In the genomic region with DNA sequence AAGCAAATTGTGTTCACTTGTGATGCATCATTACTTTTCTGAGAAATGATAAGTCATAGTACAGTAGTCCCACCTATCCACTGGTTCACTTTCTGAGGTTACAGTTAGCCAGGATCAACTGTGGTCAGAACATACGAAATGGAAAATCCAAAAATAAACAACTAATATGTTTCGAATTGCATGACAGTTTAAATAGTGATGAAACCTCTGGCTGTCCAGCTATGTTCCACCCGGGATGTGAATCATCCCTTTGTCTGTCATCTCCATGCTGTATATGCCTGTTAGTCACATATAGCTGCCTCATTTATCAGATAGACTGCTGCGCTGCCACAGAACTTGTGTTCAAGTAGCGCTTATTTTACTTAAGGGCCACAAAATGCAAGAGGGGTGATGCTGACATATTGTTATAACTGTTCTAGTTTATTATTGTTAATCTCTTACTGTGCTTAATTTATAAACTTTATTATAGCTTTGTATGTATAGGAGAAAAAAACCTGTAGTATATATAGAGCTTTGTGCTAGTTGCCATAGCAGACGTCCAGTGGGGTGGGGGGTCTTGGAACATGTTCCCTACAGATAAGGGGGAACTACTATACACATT, we compare ENCODE assay signal across 1 cellular context.
TF ChIP-seq lines count a peak whose summit lies in the region.

No MANE protein-coding gene starts in this region.

TF ChIP-seq in HepG2, 621 proteins besides CTCF, POLR2A, EP300 and RAD21 (continued from another document):
- 0 out of 4 replicates have a peak, but pooled peaks of 1 of the 2 experiments have one; percentile 12 for TF ChIP-seq MAFK (conservative IDR thresholded peaks at IDR 0.05 in 1 of 2, IDR thresholded peaks at IDR 0.05 in 1 of 2; ENCODE audit: low read length in 2 of 2)
- peak; percentile 74 for TF ChIP-seq ZNF644 (CRISPR knock-in tag; IDR thresholded peaks at IDR 0.05; ENCODE audit: low read depth)
- TF ChIP-seq, protein P1, sequence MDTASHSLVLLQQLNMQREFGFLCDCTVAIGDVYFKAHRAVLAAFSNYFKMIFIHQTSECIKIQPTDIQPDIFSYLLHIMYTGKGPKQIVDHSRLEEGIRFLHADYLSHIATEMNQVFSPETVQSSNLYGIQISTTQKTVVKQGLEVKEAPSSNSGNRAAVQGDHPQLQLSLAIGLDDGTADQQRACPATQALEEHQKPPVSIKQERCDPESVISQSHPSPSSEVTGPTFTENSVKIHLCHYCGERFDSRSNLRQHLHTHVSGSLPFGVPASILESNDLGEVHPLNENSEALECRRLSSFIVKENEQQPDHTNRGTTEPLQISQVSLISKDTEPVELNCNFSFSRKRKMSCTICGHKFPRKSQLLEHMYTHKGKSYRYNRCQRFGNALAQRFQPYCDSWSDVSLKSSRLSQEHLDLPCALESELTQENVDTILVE (CRISPR knock-in tag; IDR thresholded peaks at IDR 0.05) = 0 out of 2 replicates have a peak, but pooled peaks have one; percentile 29
- peak; percentile 77 for TF ChIP-seq PITX1 (CRISPR knock-in tag; IDR thresholded peaks at IDR 0.05)
- TF ChIP-seq STAG1 (CRISPR knock-in tag; IDR thresholded peaks at IDR 0.05) = no peak
- TF ChIP-seq FOXA3 (CRISPR knock-in tag; IDR thresholded peaks at IDR 0.05) = peak; percentile 89
- TF ChIP-seq RARA (CRISPR knock-in tag; IDR thresholded peaks at IDR 0.05) = peak; percentile 51; the same call in 1 of the 2 replicates
- 0 out of 2 replicates have a peak, but pooled peaks have one; percentile 58 for TF ChIP-seq KDM1A (CRISPR knock-in tag; IDR thresholded peaks at IDR 0.05)
- TF ChIP-seq CCDC6 (CRISPR knock-in tag; IDR thresholded peaks at IDR 0.05) = peak; percentile 42; the same call in 1 of the 2 replicates
- no peak for TF ChIP-seq SMARCC2 (IDR thresholded peaks at IDR 0.05)
- peak; percentile 33; the same call in 1 of the 2 replicates for TF ChIP-seq TBX2 (CRISPR knock-in tag; IDR thresholded peaks at IDR 0.05; ENCODE audit: borderline replicate concordance)
- TF ChIP-seq, protein P2, sequence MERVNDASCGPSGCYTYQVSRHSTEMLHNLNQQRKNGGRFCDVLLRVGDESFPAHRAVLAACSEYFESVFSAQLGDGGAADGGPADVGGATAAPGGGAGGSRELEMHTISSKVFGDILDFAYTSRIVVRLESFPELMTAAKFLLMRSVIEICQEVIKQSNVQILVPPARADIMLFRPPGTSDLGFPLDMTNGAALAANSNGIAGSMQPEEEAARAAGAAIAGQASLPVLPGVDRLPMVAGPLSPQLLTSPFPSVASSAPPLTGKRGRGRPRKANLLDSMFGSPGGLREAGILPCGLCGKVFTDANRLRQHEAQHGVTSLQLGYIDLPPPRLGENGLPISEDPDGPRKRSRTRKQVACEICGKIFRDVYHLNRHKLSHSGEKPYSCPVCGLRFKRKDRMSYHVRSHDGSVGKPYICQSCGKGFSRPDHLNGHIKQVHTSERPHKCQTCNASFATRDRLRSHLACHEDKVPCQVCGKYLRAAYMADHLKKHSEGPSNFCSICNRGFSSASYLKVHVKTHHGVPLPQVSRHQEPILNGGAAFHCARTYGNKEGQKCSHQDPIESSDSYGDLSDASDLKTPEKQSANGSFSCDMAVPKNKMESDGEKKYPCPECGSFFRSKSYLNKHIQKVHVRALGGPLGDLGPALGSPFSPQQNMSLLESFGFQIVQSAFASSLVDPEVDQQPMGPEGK (CRISPR knock-in tag; IDR thresholded peaks at IDR 0.05) = peak; percentile 31; the same call in 1 of the 2 replicates
- TF ChIP-seq BCL6 (CRISPR knock-in tag; IDR thresholded peaks at IDR 0.05) = peak; percentile 72
- TF ChIP-seq MIER2 (CRISPR knock-in tag; IDR thresholded peaks at IDR 0.05) = peak; percentile 26; the same call in 1 of the 2 replicates
- TF ChIP-seq, protein P3, sequence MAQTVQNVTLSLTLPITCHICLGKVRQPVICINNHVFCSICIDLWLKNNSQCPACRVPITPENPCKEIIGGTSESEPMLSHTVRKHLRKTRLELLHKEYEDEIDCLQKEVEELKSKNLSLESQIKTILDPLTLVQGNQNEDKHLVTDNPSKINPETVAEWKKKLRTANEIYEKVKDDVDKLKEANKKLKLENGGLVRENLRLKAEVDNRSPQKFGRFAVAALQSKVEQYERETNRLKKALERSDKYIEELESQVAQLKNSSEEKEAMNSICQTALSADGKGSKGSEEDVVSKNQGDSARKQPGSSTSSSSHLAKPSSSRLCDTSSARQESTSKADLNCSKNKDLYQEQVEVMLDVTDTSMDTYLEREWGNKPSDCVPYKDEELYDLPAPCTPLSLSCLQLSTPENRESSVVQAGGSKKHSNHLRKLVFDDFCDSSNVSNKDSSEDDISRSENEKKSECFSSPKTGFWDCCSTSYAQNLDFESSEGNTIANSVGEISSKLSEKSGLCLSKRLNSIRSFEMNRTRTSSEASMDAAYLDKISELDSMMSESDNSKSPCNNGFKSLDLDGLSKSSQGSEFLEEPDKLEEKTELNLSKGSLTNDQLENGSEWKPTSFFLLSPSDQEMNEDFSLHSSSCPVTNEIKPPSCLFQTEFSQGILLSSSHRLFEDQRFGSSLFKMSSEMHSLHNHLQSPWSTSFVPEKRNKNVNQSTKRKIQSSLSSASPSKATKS (CRISPR knock-in tag; IDR thresholded peaks at IDR 0.05) = no peak
- peak; percentile 43; the same call in 1 of the 2 replicates for TF ChIP-seq ELF3 (CRISPR knock-in tag; IDR thresholded peaks at IDR 0.05)
- TF ChIP-seq ARNTL (CRISPR knock-in tag; IDR thresholded peaks at IDR 0.05) = no peak
- TF ChIP-seq ERF (CRISPR knock-in tag; IDR thresholded peaks at IDR 0.05) = 0 out of 2 replicates have a peak, but pooled peaks have one; percentile 49
- TF ChIP-seq ZFP1 (CRISPR knock-in tag; IDR thresholded peaks at IDR 0.05) = peak; percentile 74
- no peak for TF ChIP-seq HOXA7 (CRISPR knock-in tag; IDR thresholded peaks at IDR 0.05)
- TF ChIP-seq MED1 (CRISPR knock-in tag; IDR thresholded peaks at IDR 0.05) = peak; percentile 58
- peak; percentile 83 for TF ChIP-seq RCOR2 (CRISPR knock-in tag; IDR thresholded peaks at IDR 0.05)
- TF ChIP-seq ATF7 (IDR thresholded peaks at IDR 0.05) = peak; percentile 77
- no peak for TF ChIP-seq ATF7 (CRISPR knock-in tag; IDR thresholded peaks at IDR 0.05)
- TF ChIP-seq, protein P4, sequence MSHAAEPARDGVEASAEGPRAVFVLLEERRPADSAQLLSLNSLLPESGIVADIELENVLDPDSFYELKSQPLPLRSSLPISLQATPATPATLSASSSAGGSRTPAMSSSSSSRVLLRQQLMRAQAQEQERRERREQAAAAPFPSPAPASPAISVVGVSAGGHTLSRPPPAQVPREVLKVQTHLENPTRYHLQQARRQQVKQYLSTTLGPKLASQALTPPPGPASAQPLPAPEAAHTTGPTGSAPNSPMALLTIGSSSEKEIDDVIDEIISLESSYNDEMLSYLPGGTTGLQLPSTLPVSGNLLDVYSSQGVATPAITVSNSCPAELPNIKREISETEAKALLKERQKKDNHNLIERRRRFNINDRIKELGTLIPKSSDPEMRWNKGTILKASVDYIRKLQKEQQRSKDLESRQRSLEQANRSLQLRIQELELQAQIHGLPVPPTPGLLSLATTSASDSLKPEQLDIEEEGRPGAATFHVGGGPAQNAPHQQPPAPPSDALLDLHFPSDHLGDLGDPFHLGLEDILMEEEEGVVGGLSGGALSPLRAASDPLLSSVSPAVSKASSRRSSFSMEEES (CRISPR knock-in tag; IDR thresholded peaks at IDR 0.05) = peak; percentile 37
- TF ChIP-seq ZMAT3 (CRISPR knock-in tag; conservative IDR thresholded peaks at IDR 0.05) = no peak
- TF ChIP-seq TBX3 (IDR thresholded peaks at IDR 0.05; ENCODE audit: borderline replicate concordance) = peak; percentile 38; the same call in 1 of the 2 replicates
- TF ChIP-seq MIXL1 (CRISPR knock-in tag; IDR thresholded peaks at IDR 0.05) = 0 out of 2 replicates have a peak, but pooled peaks have one; percentile 21
- 0 out of 2 replicates have a peak, but pooled peaks have one; percentile 49 for TF ChIP-seq JUND (CRISPR knock-in tag; IDR thresholded peaks at IDR 0.05)
- no peak for TF ChIP-seq NONO (IDR thresholded peaks at IDR 0.05)
- TF ChIP-seq NONO (CRISPR knock-in tag; conservative IDR thresholded peaks at IDR 0.05) = peak; percentile 38; the same call in 1 of the 2 replicates
- TF ChIP-seq SOX6 (IDR thresholded peaks at IDR 0.05) = no peak
- TF ChIP-seq SOX6 (CRISPR knock-in tag; IDR thresholded peaks at IDR 0.05) = peak; percentile 76
- TF ChIP-seq ZKSCAN5 (CRISPR knock-in tag; IDR thresholded peaks at IDR 0.05) = no peak
- TF ChIP-seq, protein P5, sequence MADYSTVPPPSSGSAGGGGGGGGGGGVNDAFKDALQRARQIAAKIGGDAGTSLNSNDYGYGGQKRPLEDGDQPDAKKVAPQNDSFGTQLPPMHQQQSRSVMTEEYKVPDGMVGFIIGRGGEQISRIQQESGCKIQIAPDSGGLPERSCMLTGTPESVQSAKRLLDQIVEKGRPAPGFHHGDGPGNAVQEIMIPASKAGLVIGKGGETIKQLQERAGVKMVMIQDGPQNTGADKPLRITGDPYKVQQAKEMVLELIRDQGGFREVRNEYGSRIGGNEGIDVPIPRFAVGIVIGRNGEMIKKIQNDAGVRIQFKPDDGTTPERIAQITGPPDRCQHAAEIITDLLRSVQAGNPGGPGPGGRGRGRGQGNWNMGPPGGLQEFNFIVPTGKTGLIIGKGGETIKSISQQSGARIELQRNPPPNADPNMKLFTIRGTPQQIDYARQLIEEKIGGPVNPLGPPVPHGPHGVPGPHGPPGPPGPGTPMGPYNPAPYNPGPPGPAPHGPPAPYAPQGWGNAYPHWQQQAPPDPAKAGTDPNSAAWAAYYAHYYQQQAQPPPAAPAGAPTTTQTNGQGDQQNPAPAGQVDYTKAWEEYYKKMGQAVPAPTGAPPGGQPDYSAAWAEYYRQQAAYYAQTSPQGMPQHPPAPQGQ (CRISPR knock-in tag; IDR thresholded peaks at IDR 0.05; ENCODE audit: borderline replicate concordance) = no peak
- TF ChIP-seq, protein P6, sequence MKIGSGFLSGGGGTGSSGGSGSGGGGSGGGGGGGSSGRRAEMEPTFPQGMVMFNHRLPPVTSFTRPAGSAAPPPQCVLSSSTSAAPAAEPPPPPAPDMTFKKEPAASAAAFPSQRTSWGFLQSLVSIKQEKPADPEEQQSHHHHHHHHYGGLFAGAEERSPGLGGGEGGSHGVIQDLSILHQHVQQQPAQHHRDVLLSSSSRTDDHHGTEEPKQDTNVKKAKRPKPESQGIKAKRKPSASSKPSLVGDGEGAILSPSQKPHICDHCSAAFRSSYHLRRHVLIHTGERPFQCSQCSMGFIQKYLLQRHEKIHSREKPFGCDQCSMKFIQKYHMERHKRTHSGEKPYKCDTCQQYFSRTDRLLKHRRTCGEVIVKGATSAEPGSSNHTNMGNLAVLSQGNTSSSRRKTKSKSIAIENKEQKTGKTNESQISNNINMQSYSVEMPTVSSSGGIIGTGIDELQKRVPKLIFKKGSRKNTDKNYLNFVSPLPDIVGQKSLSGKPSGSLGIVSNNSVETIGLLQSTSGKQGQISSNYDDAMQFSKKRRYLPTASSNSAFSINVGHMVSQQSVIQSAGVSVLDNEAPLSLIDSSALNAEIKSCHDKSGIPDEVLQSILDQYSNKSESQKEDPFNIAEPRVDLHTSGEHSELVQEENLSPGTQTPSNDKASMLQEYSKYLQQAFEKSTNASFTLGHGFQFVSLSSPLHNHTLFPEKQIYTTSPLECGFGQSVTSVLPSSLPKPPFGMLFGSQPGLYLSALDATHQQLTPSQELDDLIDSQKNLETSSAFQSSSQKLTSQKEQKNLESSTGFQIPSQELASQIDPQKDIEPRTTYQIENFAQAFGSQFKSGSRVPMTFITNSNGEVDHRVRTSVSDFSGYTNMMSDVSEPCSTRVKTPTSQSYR (CRISPR knock-in tag; IDR thresholded peaks at IDR 0.05; ENCODE audit: borderline replicate concordance) = peak; percentile 15; the same call in 1 of the 2 replicates
- peak; percentile 71; the same call in 1 of the 2 replicates for TF ChIP-seq FOXK2 (IDR thresholded peaks at IDR 0.05)
- 0 out of 2 replicates have a peak, but pooled peaks have one; percentile 53 for TF ChIP-seq SIX4 (CRISPR knock-in tag; IDR thresholded peaks at IDR 0.05)
- TF ChIP-seq ZFP36L1 (CRISPR knock-in tag; IDR thresholded peaks at IDR 0.05) = peak; percentile 58; the same call in 1 of the 2 replicates
